Comparison of ENCODE assay signal across 20 cellular contexts in the genomic region with DNA sequence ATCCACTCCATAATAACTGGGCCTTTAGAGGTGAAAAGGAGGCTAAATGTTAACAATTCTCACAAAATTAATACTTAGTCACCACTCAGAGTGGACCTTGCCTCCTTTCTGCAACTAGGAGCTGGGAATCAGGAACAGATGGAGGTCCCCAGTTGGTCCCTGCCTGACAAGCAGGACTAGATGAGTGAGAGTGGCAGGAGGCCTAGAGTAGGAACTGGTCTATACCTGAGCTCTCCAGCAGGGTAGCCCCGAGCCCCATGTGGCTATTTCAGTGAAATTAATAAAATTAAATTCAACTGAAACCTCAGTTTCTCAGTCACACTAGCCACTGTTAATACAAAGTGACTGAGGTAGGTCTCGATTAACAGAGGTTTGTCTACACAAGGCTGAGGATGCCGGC.
DNase-seq lines count a peak whose midpoint lies in the region; ATAC-seq, FAIRE-seq and TF ChIP-seq lines count a peak whose summit lies in the region.
"Had no signal": no experiment of that assay in that cellular context is flagged by ENCODE, and none has a peak within 500 bp of the region (broad histone marks: within the 10 kb centered on the region; RNA-seq: fewer than 3 reads in every experiment).

No MANE protein-coding gene starts in this region.

- no peak for DNase-seq in A549 (ENCODE audit: low read depth in 1 of 2, low spot score in 1 of 2)
- DNase-seq in iPS-NIHi11 (ENCODE audit: low spot score): peak; percentile 41
- DNase-seq in coronary artery (ENCODE audit: low spot score): no peak
- DNase-seq in thyroid gland: no peak
- no peak for DNase-seq in posterior vena cava (ENCODE audit: low spot score)
- no peak for DNase-seq in NCI-H510A (lab: John Stamatoyannopoulos, UW)
- DNase-seq: activated CD4-positive, alpha-beta T cell treated with anti-CD3 and anti-CD28 coated beads, Interleukin-2, amount 50 U/mL, for 48 hours; activated naive CD8-positive, alpha-beta T cell treated with anti-CD3 and anti-CD28 coated beads, Interleukin-2, amount 10 ng/mL, durations not matched to agents 7 days and 5 days; activated T-cell treated with anti-CD3 and anti-CD28 coated beads, Interleukin-2, amount 50 U/mL, for 24 hours; HFFc6; IMR-90; left lung; ovary; small intestine had no signal

- TF ChIP-seq POLR2A in A549 (IDR thresholded peaks at IDR 0.05; ENCODE audit: low read length): no peak
- no peak for TF ChIP-seq POLR2A in thyroid gland (IDR thresholded peaks at IDR 0.05)

- TF ChIP-seq EP300 in A549 (IDR thresholded peaks at IDR 0.05): no peak

- no peak for FAIRE-seq in A549 (lab: Jason Lieb, UNC)
- FAIRE-seq: GM18507, small intestine, TTC549 had no signal

- TF ChIP-seq CTCF in A549 (IDR thresholded peaks at IDR 0.05): no peak
- TF ChIP-seq CTCF in GM12874 (IDR thresholded peaks at IDR 0.05; ENCODE audit: insufficient read depth, low read depth, low read length): 0 out of 2 replicates have a peak, but pooled peaks have one; percentile 9
- 0 out of 2 replicates have a peak, but pooled peaks have one; percentile 10 for TF ChIP-seq CTCF in VCaP (conservative IDR thresholded peaks at IDR 0.05)
- no peak for TF ChIP-seq CTCF in coronary artery (IDR thresholded peaks at IDR 0.05)
- no peak for TF ChIP-seq CTCF in thyroid gland (IDR thresholded peaks at IDR 0.05)

- intact Hi-C loops in thyroid gland (cut with DNase I): no loop called here
- intact Hi-C loops in posterior vena cava (cut with DNase I): no loop called here

- H3K4me3 ChIP-seq in A549 (no peak overlapping the region), coronary artery (no peak overlapping the region), thyroid gland (replicated peaks in 1 of 3) (no peak overlapping the region)
- H3K4me3 ChIP-seq: breast epithelium, left lung, ovary, SK-N-MC had no signal

- no peak overlapping the region for H3K4me2 ChIP-seq in A549

- CTCF ChIA-PET in A549 (lab: Yijun Ruan, JAX): no interaction called here

- H3K4me1 ChIP-seq in A549: no peaks in the 10 kb centered on the region
- no peaks in the 10 kb centered on the region for H3K4me1 ChIP-seq in thyroid gland
- H3K4me1 ChIP-seq: breast epithelium, left lung had no signal

- 28% methylated on average over 3 of the region's 3 CpGs for WGBS in A549 (ENCODE audit: missing lambda C conversion rate)
- WGBS in thyroid gland, 2 donors: 71 to 82% methylated on average over 3 of the region's 3 CpGs

- ATAC-seq in A549: peak; percentile 43 to 59; a peak in 2 of 6 replicates
- ATAC-seq: left lung had no signal

- H3K27ac ChIP-seq in A549: no peak overlapping the region
- H3K27ac ChIP-seq in VCaP: no peak overlapping the region
- no peak overlapping the region for H3K27ac ChIP-seq in coronary artery
- H3K27ac ChIP-seq in thyroid gland: no peak overlapping the region
- H3K27ac ChIP-seq: breast epithelium, left lung, ovary, SK-N-MC had no signal

- no peaks in the 10 kb centered on the region for H3K36me3 ChIP-seq in thyroid gland
- H3K36me3 ChIP-seq: breast epithelium, left lung, ovary had no signal

- no peaks in the 10 kb centered on the region for H3K9me3 ChIP-seq in A549
- no peaks in the 10 kb centered on the region for H3K9me3 ChIP-seq in thyroid gland
- H3K9me3 ChIP-seq: breast epithelium, left lung, ovary had no signal

- POLR2A ChIA-PET in A549 (lab: Yijun Ruan, JAX): no interaction called here

- no peaks in the 10 kb centered on the region for H3K27me3 ChIP-seq in thyroid gland
- H3K27me3 ChIP-seq: breast epithelium, ovary had no signal

- TF ChIP-seq RAD21 in A549 (conservative IDR thresholded peaks at IDR 0.05 in 1 of 2, IDR thresholded peaks at IDR 0.05 in 1 of 2): no peak

TF ChIP-seq in A549, 52 proteins besides CTCF, POLR2A, EP300 and RAD21:
- TF ChIP-seq, protein P1, sequence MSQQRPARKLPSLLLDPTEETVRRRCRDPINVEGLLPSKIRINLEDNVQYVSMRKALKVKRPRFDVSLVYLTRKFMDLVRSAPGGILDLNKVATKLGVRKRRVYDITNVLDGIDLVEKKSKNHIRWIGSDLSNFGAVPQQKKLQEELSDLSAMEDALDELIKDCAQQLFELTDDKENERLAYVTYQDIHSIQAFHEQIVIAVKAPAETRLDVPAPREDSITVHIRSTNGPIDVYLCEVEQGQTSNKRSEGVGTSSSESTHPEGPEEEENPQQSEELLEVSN (IDR thresholded peaks at IDR 0.05; ENCODE audit: borderline replicate concordance, low read depth): no peak
- no peak for TF ChIP-seq CBX8 (IDR thresholded peaks at IDR 0.05)
- TF ChIP-seq, protein P2, sequence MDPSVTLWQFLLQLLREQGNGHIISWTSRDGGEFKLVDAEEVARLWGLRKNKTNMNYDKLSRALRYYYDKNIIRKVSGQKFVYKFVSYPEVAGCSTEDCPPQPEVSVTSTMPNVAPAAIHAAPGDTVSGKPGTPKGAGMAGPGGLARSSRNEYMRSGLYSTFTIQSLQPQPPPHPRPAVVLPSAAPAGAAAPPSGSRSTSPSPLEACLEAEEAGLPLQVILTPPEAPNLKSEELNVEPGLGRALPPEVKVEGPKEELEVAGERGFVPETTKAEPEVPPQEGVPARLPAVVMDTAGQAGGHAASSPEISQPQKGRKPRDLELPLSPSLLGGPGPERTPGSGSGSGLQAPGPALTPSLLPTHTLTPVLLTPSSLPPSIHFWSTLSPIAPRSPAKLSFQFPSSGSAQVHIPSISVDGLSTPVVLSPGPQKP (IDR thresholded peaks at IDR 0.05; ENCODE audit: low read depth, low read length): no peak

Comparison
In these comparisons a context has a peak if more than half of its experiments do, and no peak if none do; other contexts are left out.
1. CTCF ChIP-seq: peak in GM12874 (single experiment) and VCaP (single experiment); none in A549 (single experiment), coronary artery (single experiment) and thyroid gland (0 of 6).